16 cellular contexts compared by ENCODE assay signal in genomic region chr17:81794509-81794908, GRCh38. TPM values are rescaled to one million over a fixed set of nuclear protein-coding genes. Genes with fewer than 3 reads are reported as not detected.
DNase-seq lines count a peak whose midpoint lies in the region; ATAC-seq and TF ChIP-seq lines count a peak whose summit lies in the region.
"Had no signal": no experiment of that assay in that cellular context is flagged by ENCODE, and none has a peak within 500 bp of the region (broad histone marks: within the 10 kb centered on the region; RNA-seq: fewer than 3 reads in every experiment).

No MANE protein-coding gene starts in this region.

- H3K27me3 ChIP-seq in H7 (ENCODE audit: control insufficient read depth, insufficient read depth, low read length) (no peaks in the 10 kb centered on the region), RWPE2 (ENCODE audit: insufficient read depth, poor library complexity, severe bottlenecking) (no peaks in the 10 kb centered on the region), left lung (peaks cover 0 to 9% of the 10 kb centered on the region in 2 donors)
- H3K27me3 ChIP-seq: adrenal gland had no signal

- no peaks in the 10 kb centered on the region for H3K9me3 ChIP-seq in RWPE2 (ENCODE audit: severe bottlenecking)
- H3K9me3 ChIP-seq in left lung, result no peaks in the 10 kb centered on the region
- H3K9me3 ChIP-seq: adrenal gland had no signal

- H3K36me3 ChIP-seq in H7 (replicated peaks; ENCODE audit: control insufficient read depth, insufficient read depth, low read length) (no peaks in the 10 kb centered on the region), RWPE2 (ENCODE audit: low read depth) (no peaks in the 10 kb centered on the region), left lung (no peaks in the 10 kb centered on the region)
- H3K36me3 ChIP-seq: adrenal gland had no signal

- intact Hi-C loops in left lung (cut with DNase I), result no loop called here

- H3K4me1 ChIP-seq in RWPE2 (ENCODE audit: insufficient read depth, poor library complexity, severe bottlenecking), result no peaks in the 10 kb centered on the region
- no peaks in the 10 kb centered on the region for H3K4me1 ChIP-seq in left lung
- H3K4me1 ChIP-seq: adrenal gland had no signal

- DNase-seq in A172 (ENCODE audit: low spot score) (peak; percentile 53), H7 (peak; percentile 58), RWPE2 (ENCODE audit: low spot score) (peak; percentile 47), left lung (peak in 1 of 2 donors; percentile 80), NCI-H1048 (lab: John Stamatoyannopoulos, UW) (no peak), SW 1271 (lab: John Stamatoyannopoulos, UW) (no peak)
- no peak for DNase-seq in central memory CD4-positive, alpha-beta T cell
- DNase-seq: adrenal gland; GM23248; NCI-H510A treated with DMSO at 0.1 percent for 48 hours; SIG-M5; stimulated activated CD4-positive, alpha-beta T cell treated with anti-CD3 and anti-CD28 coated beads, Interleukin-4, amount 100 ng/mL, for 1 hour had no signal

- no peak overlapping the region for H3K4me3 ChIP-seq in H7 (ENCODE audit: insufficient read depth, low read depth, low read length)
- no peak overlapping the region for H3K4me3 ChIP-seq in RWPE2 (ENCODE audit: severe bottlenecking)
- no peak overlapping the region for H3K4me3 ChIP-seq in left lung
- H3K4me3 ChIP-seq: adrenal gland, GM23248 had no signal

- peak; percentile 68 for ATAC-seq in RWPE2 (ENCODE audit: low read depth)
- peak; percentile 100 for ATAC-seq in left lung
- ATAC-seq in GM21717 (IDR thresholded peaks at IDR 0.05; ENCODE audit: unreplicated experiment), result no peak
- ATAC-seq: stimulated activated memory B cell treated with anti-CD40 and anti-IgM and Interleukin-4, amounts not matched to agents 10 μg/mL and 1 μg/mL and 100 μg/mL, for 72 hours had no signal

- TF ChIP-seq CTCF in RWPE2 (IDR thresholded peaks at IDR 0.05; ENCODE audit: poor library complexity, severe bottlenecking), result no peak
- TF ChIP-seq CTCF in left lung (IDR thresholded peaks at IDR 0.05), result no peak

- no peak overlapping the region for H3K27ac ChIP-seq in RWPE2 (ENCODE audit: poor library complexity, severe bottlenecking)
- no peak overlapping the region for H3K27ac ChIP-seq in left lung
- H3K27ac ChIP-seq: adrenal gland, GM23248 had no signal

RNA-seq across cellular contexts. Expression of gene GCGR, which starts 9.4 kb away (rescaled TPM):
- total RNA-seq in A172 (2014; rRNA removed; shearing (Covaris generic)), result not detected in 2 replicates
- total RNA-seq in H7 (2014; rRNA removed; shearing (Covaris generic)), result 0.07 and 0.11 TPM in 2 replicates
- total RNA-seq in left lung, result under 1 TPM in 1 of 2 donors, not detected in 1; 0.13 TPM
- total RNA-seq: fibroblast of lung, GM23248, pulmonary artery endothelial cell had no signal

RNA-seq across cellular contexts. Expression of gene MCRIP1, which starts 38.6 kb away (rescaled TPM):
- 45.8 and 51.4 TPM in 2 replicates for total RNA-seq in A172 (2014; rRNA removed; shearing (Covaris generic))
- total RNA-seq in H7 (2014; rRNA removed; shearing (Covaris generic)), result 180 and 204 TPM in 2 replicates
- 10 to 100 TPM; 61.7 to 74.0 TPM for total RNA-seq in left lung

RNA-seq across cellular contexts. Expression of gene PPP1R27, which starts 40.3 kb away (rescaled TPM):
- total RNA-seq in A172 (2014; rRNA removed; shearing (Covaris generic)), result not detected in 2 replicates
- not detected in 2 replicates for total RNA-seq in H7 (2014; rRNA removed; shearing (Covaris generic))
- not detected for total RNA-seq in left lung
- total RNA-seq: fibroblast of lung, GM23248, pulmonary artery endothelial cell had no signal

Comparison
In these comparisons a context has a peak if more than half of its experiments do, and no peak if none do; other contexts are left out.
1. DNase-seq: peak in A172 (single experiment), H7 (single experiment) and RWPE2 (single experiment); none in central memory CD4-positive, alpha-beta T cell (single experiment), NCI-H1048 (single experiment) and SW 1271 (0 of 2).